Comparison of ENCODE assay signal across 25 cellular contexts in genomic region chr16:10085078-10085798, GRCh38.
"Had no signal": no experiment of that assay in that cellular context is flagged by ENCODE, and none has a peak within 500 bp of the region (broad histone marks: within the 10 kb centered on the region; RNA-seq: fewer than 3 reads in every experiment).

No MANE protein-coding gene starts in this region.

- DNase-seq: colonic mucosa; dermis blood vessel endothelial cell; effector memory CD8-positive, alpha-beta T cell; erythroblast; immature natural killer cell; islet precursor cell; kidney glomerular epithelial cell; left colon; mammary epithelial cell; midbrain; naive thymus-derived CD4-positive, alpha-beta T cell; nucleus accumbens; stimulated activated CD4-positive, alpha-beta T cell treated with anti-CD3 and anti-CD28 coated beads, Interleukin-12 subunit alpha, Interleukin-12 subunit beta, amount 100 ng/mL, for 4 hours; stimulated activated CD4-positive, alpha-beta T cell treated with anti-CD3 and anti-CD28 coated beads, Interleukin-1b, Interleukin-23, amount 100 ng/mL, for 48 hours; stimulated activated CD4-positive, alpha-beta T cell treated with anti-CD3 and anti-CD28 coated beads, Interleukin-4, amount 100 ng/mL, for 1 hour; stimulated activated CD8-positive, alpha-beta memory T cell treated with anti-CD3 and anti-CD28 coated beads, Interleukin-4, amount 100 ng/mL, for 48 hours; stimulated activated naive CD4-positive, alpha-beta T cell; upper lobe of left lung; uterus had no signal

- H3K9me3 ChIP-seq: colonic mucosa, prostate gland, thoracic aorta, upper lobe of left lung, uterus had no signal

- H3K4me1 ChIP-seq: colonic mucosa, prostate gland, tibial nerve had no signal

- H3K27ac ChIP-seq: colonic mucosa, prostate gland, thoracic aorta, tibial nerve, upper lobe of left lung, uterus had no signal

- ATAC-seq: effector memory CD8-positive, alpha-beta T cell; left colon; naive thymus-derived CD4-positive, alpha-beta T cell; sciatic nerve had no signal

- H3K36me3 ChIP-seq: colonic mucosa, prostate gland, right atrium auricular region, thoracic aorta, tibial nerve, upper lobe of left lung, uterus had no signal

- H3K4me2 ChIP-seq: smooth muscle cell had no signal

- H3K4me3 ChIP-seq: colonic mucosa, prostate gland, right atrium auricular region, smooth muscle cell, thoracic aorta, tibial nerve, upper lobe of left lung, uterus had no signal

- H3K27me3 ChIP-seq: colonic mucosa, right atrium auricular region, tibial nerve, upper lobe of left lung, uterus had no signal
